ENCODE assay signal across 25 cellular contexts in genomic region chr14:99079061-99079727, GRCh38.
DNase-seq lines count a peak whose midpoint lies in the region; ATAC-seq, FAIRE-seq and TF ChIP-seq lines count a peak whose summit lies in the region.
"Had no signal": no experiment of that assay in that cellular context is flagged by ENCODE, and none has a peak within 500 bp of the region (broad histone marks: within the 10 kb centered on the region; RNA-seq: fewer than 3 reads in every experiment).

No MANE protein-coding gene starts in this region.

- intact Hi-C loops in vagina (cut with DNase I) = no loop called here

- H3K27me3 ChIP-seq in vagina = no peaks in the 10 kb centered on the region
- H3K27me3 ChIP-seq: BLaER1 had no signal

- no peaks in the 10 kb centered on the region for H3K4me1 ChIP-seq in vagina
- H3K4me1 ChIP-seq: BLaER1, Caco-2 had no signal

- no peak for TF ChIP-seq POLR2A in vagina (IDR thresholded peaks at IDR 0.05)

- TF ChIP-seq CTCF in coronary artery (IDR thresholded peaks at IDR 0.05) (no peak), vagina (IDR thresholded peaks at IDR 0.05) (no peak)

- H3K36me3 Mint-ChIP-seq in activated CD8-positive, alpha-beta memory T cell treated with anti-CD3 and anti-CD28 coated beads, Interleukin-2, amount 10 ng/mL, durations not matched to agents 7 days and 5 days = peaks cover 17% of the 10 kb centered on the region

- no peaks in the 10 kb centered on the region for H3K36me3 ChIP-seq in vagina
- H3K36me3 ChIP-seq: BLaER1 had no signal

- H3K4me3 Mint-ChIP-seq in activated CD8-positive, alpha-beta memory T cell treated with anti-CD3 and anti-CD28 coated beads, Interleukin-2, amount 10 ng/mL, durations not matched to agents 7 days and 5 days = no peak overlapping the region
- H3K4me3 Mint-ChIP-seq: B cell; CD4-positive, CD25-positive, alpha-beta regulatory T cell; CD8-positive, alpha-beta T cell had no signal

- CTCF ChIA-PET in activated CD8-positive, alpha-beta memory T cell treated with anti-CD3 and anti-CD28 coated beads, Interleukin-2, amount 10 ng/mL, durations not matched to agents 7 days and 5 days (lab: Charles Lee) = no interaction called here

- no peaks in the 10 kb centered on the region for H3K9me3 ChIP-seq in vagina
- H3K9me3 ChIP-seq: Caco-2 had no signal

- H3K27ac ChIP-seq in coronary artery (no peak overlapping the region), vagina (no peak overlapping the region)
- H3K27ac ChIP-seq: BLaER1, C4-2B had no signal

- peak; percentile 25 for DNase-seq in activated CD8-positive, alpha-beta memory T cell treated with anti-CD3 and anti-CD28 coated beads, Interleukin-2, amount 10 ng/mL, durations not matched to agents 7 days and 5 days
- DNase-seq in activated CD8-positive, alpha-beta memory T cell treated with anti-CD3 and anti-CD28 coated beads, Interleukin-2, amount 50 U/mL, for 48 hours = no peak
- DNase-seq in coronary artery (ENCODE audit: low spot score) (peak; percentile 11), mesenteric fat pad (ENCODE audit: low spot score) (peak; percentile 67), vagina (ENCODE audit: extremely low spot score in 2 of 2) (peak; percentile 42 to 88), GM19239 (ENCODE audit: insufficient read length, low spot score) (no peak), SKM-1 (lab: John Stamatoyannopoulos, UW; ENCODE audit: unreplicated experiment) (no peak)
- DNase-seq: 8988T; Caco-2; CD4-positive, CD25-positive, alpha-beta regulatory T cell; DMS 273 treated with DMSO at 0.1 percent for 48 hours; DMS79; EL; GDM1; GOT3; HCEC 1CT had no signal

- peaks cover 26% of the 10 kb centered on the region for H3K4me1 Mint-ChIP-seq in activated CD8-positive, alpha-beta memory T cell treated with anti-CD3 and anti-CD28 coated beads, Interleukin-2, amount 10 ng/mL, durations not matched to agents 7 days and 5 days
- H3K4me1 Mint-ChIP-seq: B cell had no signal

- H3K4me3 ChIP-seq in coronary artery = no peak overlapping the region
- H3K4me3 ChIP-seq in vagina = no peak overlapping the region
- H3K4me3 ChIP-seq: BLaER1, GM12878 had no signal

- H3K27me3 Mint-ChIP-seq in activated CD8-positive, alpha-beta memory T cell treated with anti-CD3 and anti-CD28 coated beads, Interleukin-2, amount 10 ng/mL, durations not matched to agents 7 days and 5 days = no peaks in the 10 kb centered on the region
- H3K27me3 Mint-ChIP-seq: B cell; CD4-positive, CD25-positive, alpha-beta regulatory T cell had no signal

- FAIRE-seq in GM19239 (lab: Jason Lieb, UNC) = no peak
- FAIRE-seq: D721Med, GM12878, GM18507, H54 had no signal

- H3K9me3 Mint-ChIP-seq in activated CD8-positive, alpha-beta memory T cell treated with anti-CD3 and anti-CD28 coated beads, Interleukin-2, amount 10 ng/mL, durations not matched to agents 7 days and 5 days (ENCODE audit: low read depth) = peaks cover 15% of the 10 kb centered on the region

- no peak overlapping the region for H3K27ac Mint-ChIP-seq in activated CD8-positive, alpha-beta memory T cell treated with anti-CD3 and anti-CD28 coated beads, Interleukin-2, amount 10 ng/mL, durations not matched to agents 7 days and 5 days
- H3K27ac Mint-ChIP-seq: B cell; CD4-positive, CD25-positive, alpha-beta regulatory T cell; CD8-positive, alpha-beta T cell had no signal

- ATAC-seq in activated CD8-positive, alpha-beta memory T cell treated with anti-CD3 and anti-CD28 coated beads, Interleukin-2, amount 10 ng/mL, durations not matched to agents 7 days and 5 days = no peak
- ATAC-seq in HG03432 (IDR thresholded peaks at IDR 0.05; ENCODE audit: unreplicated experiment) = no peak
- ATAC-seq: CD8-positive, alpha-beta T cell; GM12878 had no signal

Comparison
In these comparisons a context has a peak if more than half of its experiments do, and no peak if none do; other contexts are left out.
1. DNase-seq: peak in activated CD8-positive, alpha-beta memory T cell treated with anti-CD3 and anti-CD28 coated beads, Interleukin-2, amount 10 ng/mL, durations not matched to agents 7 days and 5 days (single experiment), coronary artery (single experiment), mesenteric fat pad (single experiment) and vagina (2 of 2); none in activated CD8-positive, alpha-beta memory T cell treated with anti-CD3 and anti-CD28 coated beads, Interleukin-2, amount 50 U/mL, for 48 hours (single experiment), GM19239 (single experiment) and SKM-1 (single experiment).